In genomic region chr21:42103843-42104242, GRCh38 we compare ENCODE assay signal across 31 cellular contexts. TPM values are rescaled to one million over a fixed set of nuclear protein-coding genes. Genes with fewer than 3 reads are reported as not detected.
"Had no signal": no experiment of that assay in that cellular context is flagged by ENCODE, and none has a peak within 500 bp of the region (broad histone marks: within the 10 kb centered on the region; RNA-seq: fewer than 3 reads in every experiment).

No MANE protein-coding gene starts in this region.

- H3K9me3 Mint-ChIP-seq: immature natural killer cell; naive thymus-derived CD8-positive, alpha-beta T cell; nephron; neural crest cell; stimulated activated memory B cell treated with anti-CD40 and anti-IgM and Interleukin-4, amounts not matched to agents 10 μg/mL and 1 μg/mL and 100 μg/mL, for 72 hours; stimulated activated naive CD8-positive, alpha-beta T cell treated with anti-CD3 and anti-CD28 coated beads, Interleukin-15, amount 100 ng/mL, for 72 hours; type B pancreatic cell had no signal

- H3K4me1 Mint-ChIP-seq: nephron had no signal

- H3K27ac Mint-ChIP-seq: immature natural killer cell; nephron; progenitor cell of endocrine pancreas; stimulated activated naive CD8-positive, alpha-beta T cell treated with anti-CD3 and anti-CD28 coated beads, Interleukin-15, amount 100 ng/mL, for 72 hours; type B pancreatic cell had no signal

- H3K36me3 Mint-ChIP-seq: immature natural killer cell; naive thymus-derived CD8-positive, alpha-beta T cell; stimulated activated memory B cell treated with anti-CD40 and anti-IgM and Interleukin-4, amounts not matched to agents 10 μg/mL and 1 μg/mL and 100 μg/mL, for 72 hours; type B pancreatic cell had no signal

- H3K27ac ChIP-seq: left ventricle myocardium inferior, ovary, right atrium auricular region, right lobe of liver, tibial nerve, uterus had no signal

- H3K4me3 ChIP-seq: left ventricle myocardium inferior, lung, ovary, right atrium auricular region, right lobe of liver, smooth muscle cell, tibial nerve, uterus had no signal

- H3K27me3 Mint-ChIP-seq: naive thymus-derived CD8-positive, alpha-beta T cell; progenitor cell of endocrine pancreas had no signal

- H3K27me3 ChIP-seq: ovary, right atrium auricular region, right lobe of liver, uterus had no signal

- H3K4me2 ChIP-seq: smooth muscle cell had no signal

- H3K4me3 Mint-ChIP-seq: immature natural killer cell; naive thymus-derived CD8-positive, alpha-beta T cell; nephron; neural crest cell; stimulated activated memory B cell treated with anti-CD40 and anti-IgM and Interleukin-4, amounts not matched to agents 10 μg/mL and 1 μg/mL and 100 μg/mL, for 72 hours; stimulated activated naive CD8-positive, alpha-beta T cell treated with anti-CD3 and anti-CD28 coated beads, Interleukin-15, amount 100 ng/mL, for 72 hours; type B pancreatic cell had no signal

- H3K9me3 ChIP-seq: left ventricle myocardium inferior, ovary, right atrium auricular region, right lobe of liver, tibial nerve, uterus had no signal

- DNase-seq: hypothalamus; immature natural killer cell; left ventricle myocardium inferior; naive thymus-derived CD8-positive, alpha-beta T cell; ovary; right lobe of liver; stimulated activated CD4-positive, alpha-beta T cell treated with anti-CD3 and anti-CD28 coated beads, Interleukin-1b, Interleukin-23, amount 100 ng/mL, for 48 hours; stimulated activated CD4-positive, alpha-beta T cell treated with anti-CD3 and anti-CD28 coated beads, Interleukin-2, amount 100 ng/mL, for 48 hours; stimulated activated CD4-positive, alpha-beta T cell treated with anti-CD3 and anti-CD28 coated beads, Interleukin-4, amount 100 ng/mL, for 4 hours; stimulated activated CD8-positive, alpha-beta memory T cell treated with anti-CD3 and anti-CD28 coated beads, Interleukin-4, amount 100 ng/mL, for 48 hours; stimulated activated naive CD4-positive, alpha-beta T cell treated with Interleukin-2 at 50 U/mL for 16 hours; stimulated activated naive CD8-positive, alpha-beta T cell treated with anti-CD3 and anti-CD28 coated beads, Interleukin-15, amount 100 ng/mL, for 72 hours; substantia nigra; uterus had no signal

- H3K4me1 ChIP-seq: right lobe of liver, tibial nerve, uterus had no signal

- H3K36me3 ChIP-seq: left ventricle myocardium inferior, ovary, right atrium auricular region, right lobe of liver, tibial nerve, uterus had no signal

RNA-seq across cellular contexts. Expression of gene UMODL1, which starts 32.7 kb away (rescaled TPM):
- total RNA-seq: kidney, mucosa of gallbladder, neural crest cell, omental fat pad, pulmonary artery endothelial cell, renal cortical epithelial cell, right atrium auricular region, skeletal muscle tissue, smooth muscle cell, temporal lobe, tibial nerve, ureter, uterus had no signal
